1 cellular context compared by ENCODE assay signal in the genomic region with DNA sequence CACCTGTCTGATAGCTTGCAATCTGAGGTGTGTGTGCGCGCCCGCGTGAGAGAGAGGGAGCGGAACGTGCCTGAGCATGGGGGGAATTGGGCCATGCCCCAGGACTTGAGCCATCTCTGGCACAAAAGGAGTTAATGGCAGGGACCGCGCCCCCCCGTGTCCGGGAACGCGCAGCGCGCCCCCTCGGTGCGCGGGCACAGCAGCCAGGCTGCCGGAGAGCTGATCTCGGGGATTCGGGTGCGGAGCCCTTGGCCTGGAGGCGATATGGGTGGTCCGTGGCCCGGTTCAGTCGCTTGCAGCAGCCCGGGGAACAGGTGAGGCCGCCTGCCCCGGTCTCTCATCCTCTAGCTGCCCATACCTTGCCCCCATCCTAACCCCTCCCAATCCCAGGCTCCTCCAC.
TF ChIP-seq lines count a peak whose summit lies in the region.

A gene (plus strand): TSS at position 191 of the 400 bp plus-strand sequence. CDS start 2,909 bp downstream, outside the sequence.

TF ChIP-seq in H1, 55 proteins besides CTCF, POLR2A, EP300 and RAD21:
- no peak for TF ChIP-seq BRCA1 (IDR thresholded peaks at IDR 0.05; ENCODE audit: low read depth, low read length)
- TF ChIP-seq RBBP5 (IDR thresholded peaks at IDR 0.05; ENCODE audit: borderline replicate concordance, low read depth, low read length) = no peak
- no peak for TF ChIP-seq SP4 (IDR thresholded peaks at IDR 0.05; ENCODE audit: low read length)
- TF ChIP-seq, protein P1, sequence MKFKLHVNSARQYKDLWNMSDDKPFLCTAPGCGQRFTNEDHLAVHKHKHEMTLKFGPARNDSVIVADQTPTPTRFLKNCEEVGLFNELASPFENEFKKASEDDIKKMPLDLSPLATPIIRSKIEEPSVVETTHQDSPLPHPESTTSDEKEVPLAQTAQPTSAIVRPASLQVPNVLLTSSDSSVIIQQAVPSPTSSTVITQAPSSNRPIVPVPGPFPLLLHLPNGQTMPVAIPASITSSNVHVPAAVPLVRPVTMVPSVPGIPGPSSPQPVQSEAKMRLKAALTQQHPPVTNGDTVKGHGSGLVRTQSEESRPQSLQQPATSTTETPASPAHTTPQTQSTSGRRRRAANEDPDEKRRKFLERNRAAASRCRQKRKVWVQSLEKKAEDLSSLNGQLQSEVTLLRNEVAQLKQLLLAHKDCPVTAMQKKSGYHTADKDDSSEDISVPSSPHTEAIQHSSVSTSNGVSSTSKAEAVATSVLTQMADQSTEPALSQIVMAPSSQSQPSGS (IDR thresholded peaks at IDR 0.05; ENCODE audit: low read length) = no peak
- peak; percentile 17 for TF ChIP-seq KDM4A (IDR thresholded peaks at IDR 0.05; ENCODE audit: low read depth, low read length, severe bottlenecking)
